11 cellular contexts compared by ENCODE assay signal in the genomic region with DNA sequence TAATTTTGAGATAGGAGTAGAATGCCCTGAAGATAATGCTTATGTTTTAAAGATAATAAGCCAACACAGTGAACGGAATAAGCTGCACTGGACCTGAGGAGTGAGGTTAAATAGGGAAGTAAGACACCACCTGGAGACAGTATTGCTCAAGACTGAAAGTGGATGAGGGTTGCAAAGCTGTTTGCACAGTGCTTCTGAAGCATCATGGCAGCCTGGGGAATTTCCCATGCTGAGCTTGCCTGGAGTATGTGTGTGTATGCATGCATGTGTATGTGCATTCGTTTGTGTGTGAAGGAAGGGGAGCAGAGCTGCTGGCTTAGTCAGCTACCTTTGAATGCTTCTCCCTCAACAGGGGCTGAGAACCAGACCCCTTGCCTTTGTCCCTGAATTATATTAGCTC. TPM values are rescaled to one million over a fixed set of nuclear protein-coding genes. Genes with fewer than 3 reads are reported as not detected.
DNase-seq lines count a peak whose midpoint lies in the region; ATAC-seq, FAIRE-seq and TF ChIP-seq lines count a peak whose summit lies in the region.
"Had no signal": no experiment of that assay in that cellular context is flagged by ENCODE, and none has a peak within 500 bp of the region (broad histone marks: within the 10 kb centered on the region; RNA-seq: fewer than 3 reads in every experiment).

No MANE protein-coding gene starts in this region.

- H3K36me3 Mint-ChIP-seq in activated T-cell treated with anti-CD3 and anti-CD28 coated beads, Interleukin-2, amount 50 U/mL, for 4 hours (ENCODE audit: insufficient read depth) = no peaks in the 10 kb centered on the region

- TF ChIP-seq CTCF in H1 (IDR thresholded peaks at IDR 0.05; ENCODE audit: control extremely low read depth in 1 of 3, insufficient read depth in 1 of 3, low read depth in 1 of 3, low read length in 3 of 3) = no peak

- H3K4me1 Mint-ChIP-seq in activated T-cell treated with anti-CD3 and anti-CD28 coated beads, Interleukin-2, amount 50 U/mL, for 4 hours (ENCODE audit: low read depth) = no peaks in the 10 kb centered on the region
- H3K4me1 Mint-ChIP-seq: central memory CD8-positive, alpha-beta T cell had no signal

- H2BK15ac ChIP-seq in H1 (ENCODE audit: low read length) = 0 out of 2 replicates have a peak overlapping the region, but pooled peaks have one; percentile 95

- POLR2A ChIA-PET in H1 (lab: Charles Lee; ENCODE audit: partially characterized antibody) (no interaction called here), HEK293T (lab: Yijun Ruan, JAX) (no interaction called here)

- CTCF ChIA-PET in H1 (lab: Charles Lee; ENCODE audit: partially characterized antibody) = interaction anchor here (0.7 to 2.4 kb wide), 7 partner anchors 8 to 652 kb away, joined by 3 to 10 read pairs (median 4); no protein-coding TSS in a partner anchor
- CTCF ChIA-PET in HEK293T (lab: Yijun Ruan, JAX) = no interaction called here

- H3K79me2 ChIP-seq in H1 (ENCODE audit: control insufficient read depth in 1 of 2, insufficient read depth in 2 of 2, low read length in 2 of 2) = no peaks in the 10 kb centered on the region

- TF ChIP-seq EP300 in H1 (IDR thresholded peaks at IDR 0.05; ENCODE audit: borderline replicate concordance in 1 of 2, low read depth in 2 of 2, low read length in 2 of 2) = no peak

- no peak overlapping the region for H4K8ac ChIP-seq in H1 (ENCODE audit: extremely low read depth, insufficient read depth, low read length)

- ATAC-seq in GM18505 (IDR thresholded peaks at IDR 0.05; ENCODE audit: unreplicated experiment) (peak; percentile 99), GM21367 (IDR thresholded peaks at IDR 0.05; ENCODE audit: unreplicated experiment) (peak; percentile 98), HG03135 (IDR thresholded peaks at IDR 0.05; ENCODE audit: unreplicated experiment) (peak; percentile 99)
- ATAC-seq in activated T-cell treated with anti-CD3 and anti-CD28 coated beads, Interleukin-2, amount 50 U/mL, for 4 hours = no peak

- no peak for TF ChIP-seq POLR2A in GM18505 (IDR thresholded peaks at IDR 0.05; ENCODE audit: borderline replicate concordance, extremely low read depth, insufficient read depth, insufficient read length)
- TF ChIP-seq POLR2A in H1 (IDR thresholded peaks at IDR 0.05; ENCODE audit: control extremely low read depth in 1 of 2, low read depth in 2 of 2, low read length in 2 of 2) = no peak

- no peaks in the 10 kb centered on the region for H3K9me3 ChIP-seq in H1 (ENCODE audit: insufficient read depth in 2 of 2, low read depth in 1 of 2, low read length in 1 of 2)
- H3K9me3 ChIP-seq: Peyer's patch had no signal

- no peak overlapping the region for H3K4me3 Mint-ChIP-seq in activated T-cell treated with anti-CD3 and anti-CD28 coated beads, Interleukin-2, amount 50 U/mL, for 4 hours
- H3K4me3 Mint-ChIP-seq: central memory CD8-positive, alpha-beta T cell had no signal

- no peak overlapping the region for H3K18ac ChIP-seq in H1 (ENCODE audit: extremely low read depth, low read length)

- no peaks in the 10 kb centered on the region for H3K4me1 ChIP-seq in H1 (replicated peaks in 1 of 4; ENCODE audit: control insufficient read depth in 3 of 4, insufficient read depth in 4 of 4, low read length in 3 of 4)
- H3K4me1 ChIP-seq: Peyer's patch had no signal

- H3K4me3 ChIP-seq in H1 (ENCODE audit: extremely low read depth in 1 of 4, insufficient read depth in 2 of 4, low read depth in 3 of 4, low read length in 4 of 4) = no peak overlapping the region
- H3K4me3 ChIP-seq: Peyer's patch had no signal

- H2AFZ ChIP-seq in H1 (ENCODE audit: low read length) = no peak overlapping the region

- H3K14ac ChIP-seq in H1 (ENCODE audit: insufficient read length) = no peak overlapping the region

- WGBS in H1 (ENCODE audit: extremely low coverage in 1 of 2, insufficient coverage in 1 of 2, insufficient read length in 1 of 2, insufficient replicate concordance in 2 of 2, low coverage in 1 of 2, low lambda C conversion rate in 2 of 2, missing lambda C conversion rate in 1 of 2), 2 experiments = 84% methylated on average over 2 of the region's 2 CpGs; no CpG with 5 or more reads in 1 of the 2 experiments

- H4K91ac ChIP-seq in H1 (replicated peaks; ENCODE audit: insufficient read length, low read length) = peak overlapping the region; percentile 11

- no peaks in the 10 kb centered on the region for H3K36me3 ChIP-seq in H1 (ENCODE audit: control insufficient read depth in 2 of 4, insufficient read depth in 4 of 4, low read length in 3 of 4)
- H3K36me3 ChIP-seq: Peyer's patch had no signal

- no peak overlapping the region for H3K27ac ChIP-seq in H1 (ENCODE audit: low read depth, low read length)
- H3K27ac ChIP-seq: Peyer's patch had no signal

- no peak for FAIRE-seq in H1 (lab: Jason Lieb, UNC)

- no peaks in the 10 kb centered on the region for H3K23me2 ChIP-seq in H1 (ENCODE audit: low read depth, low read length)

- H3K4me2 ChIP-seq in H1 (ENCODE audit: insufficient read depth in 1 of 2, low read depth in 2 of 2, low read length in 2 of 2) = no peak overlapping the region

- no peaks in the 10 kb centered on the region for H4K20me1 ChIP-seq in H1 (replicated peaks in 1 of 2; ENCODE audit: control insufficient read depth in 1 of 2, insufficient read depth in 2 of 2, low read length in 2 of 2)

- H2BK5ac ChIP-seq in H1 (ENCODE audit: low read depth, low read length) = no peak overlapping the region

- no peak overlapping the region for H4K5ac ChIP-seq in H1 (ENCODE audit: insufficient read length, low read depth, low read length)

- no peak for DNase-seq in H1 (ENCODE audit: low read depth in 1 of 2, low spot score in 2 of 2)
- no peak for DNase-seq in GDM1 (lab: John Stamatoyannopoulos, UW)
- DNase-seq in H4 (ENCODE audit: low spot score) = no peak
- DNase-seq in activated T-cell treated with anti-CD3 and anti-CD28 coated beads, Interleukin-2, amount 50 U/mL, for 4 hours = no peak
- DNase-seq in HEK293T (ENCODE audit: extremely low spot score) = no peak
- DNase-seq: Peyer's patch had no signal

- H3K23ac ChIP-seq in H1 (ENCODE audit: insufficient read length) = no peak overlapping the region

- H3K27me3 Mint-ChIP-seq in activated T-cell treated with anti-CD3 and anti-CD28 coated beads, Interleukin-2, amount 50 U/mL, for 4 hours (ENCODE audit: low read depth) = peaks cover 2% of the 10 kb centered on the region
- H3K27me3 Mint-ChIP-seq: central memory CD8-positive, alpha-beta T cell; progenitor cell of endocrine pancreas had no signal

- no peak overlapping the region for H3K4ac ChIP-seq in H1 (replicated peaks; ENCODE audit: insufficient read length, low read depth, low read length)

- no peak overlapping the region for H2BK20ac ChIP-seq in H1 (ENCODE audit: low read length)

- TF ChIP-seq RAD21 in H1 (IDR thresholded peaks at IDR 0.05 in 1 of 2, conservative IDR thresholded peaks at IDR 0.05 in 1 of 2; ENCODE audit: low read depth in 2 of 2, low read length in 2 of 2) = no peak

- 0 out of 2 replicates have a peak overlapping the region, but pooled peaks have one; percentile 39 for H2BK12ac ChIP-seq in H1 (ENCODE audit: low read depth, low read length)

- no peak overlapping the region for H3K56ac ChIP-seq in H1 (replicated peaks; ENCODE audit: insufficient read length, low read depth, low read length)

- H3K9me3 Mint-ChIP-seq in activated T-cell treated with anti-CD3 and anti-CD28 coated beads, Interleukin-2, amount 50 U/mL, for 4 hours = no peaks in the 10 kb centered on the region
- H3K9me3 Mint-ChIP-seq: central memory CD8-positive, alpha-beta T cell had no signal

- no peak overlapping the region for H3K9ac ChIP-seq in H1 (replicated peaks in 1 of 4; ENCODE audit: extremely low read depth in 1 of 4, low read depth in 3 of 4, low read length in 3 of 4)

- no peak overlapping the region for H2BK120ac ChIP-seq in H1 (replicated peaks; ENCODE audit: low read depth, low read length)

- 0 out of 2 replicates have a peak overlapping the region, but pooled peaks have one; percentile 90 for H2AK5ac ChIP-seq in H1 (ENCODE audit: low read depth, low read length)

- H3K79me1 ChIP-seq in H1 (ENCODE audit: low read depth, low read length) = no peaks in the 10 kb centered on the region

- H3K27me3 ChIP-seq in H1 (replicated peaks in 1 of 4; ENCODE audit: control insufficient read depth in 3 of 4, extremely low read depth in 1 of 4, insufficient read depth in 3 of 4, low read length in 3 of 4) = no peaks in the 10 kb centered on the region
- H3K27me3 ChIP-seq: Peyer's patch had no signal

TF ChIP-seq in HEK293T, 16 proteins besides CTCF, POLR2A, EP300 and RAD21:
- TF ChIP-seq SUZ12 (IDR thresholded peaks at IDR 0.05) = no peak
- no peak for TF ChIP-seq TARDBP (IDR thresholded peaks at IDR 0.05)
- no peak for TF ChIP-seq FOXA1 (IDR thresholded peaks at IDR 0.05)
- TF ChIP-seq ZNF384 (IDR thresholded peaks at IDR 0.05) = no peak
- no peak for TF ChIP-seq SP1 (IDR thresholded peaks at IDR 0.05)
- no peak for TF ChIP-seq ARNT (IDR thresholded peaks at IDR 0.05)

RNA-seq across cellular contexts. Expression of a gene that starts 35.8 kb away (rescaled TPM):
- total RNA-seq in H1 (2021; fragmentation: NEBNext Ultra II Directional; extraction: Animal tissue kit (Norgen Biotek cat#: 25700)) = 1.6 and 3.4 TPM in 2 replicates
- polyA plus RNA-seq in H1 (2011; rRNA removed) = 0.58 and 1.1 TPM in 2 replicates
- 0.49 TPM for polyA plus RNA-seq in H1 (2011; cell fraction: cytosol; rRNA removed)
- polyA plus RNA-seq in H1 (2011; cell fraction: nucleus; rRNA removed) = 2.5 TPM
- polyA plus RNA-seq in H1 (2012, experiment 1 of 2) = 0.73 to 2.2 TPM (median 0.84 TPM) in 4 replicates
- polyA plus RNA-seq in H1 (2012, experiment 2 of 2) = 0.09 TPM
- polyA plus RNA-seq in H1 (2013, experiment 1 of 2) = 5.3 TPM
- 5.5 TPM for polyA plus RNA-seq in H1 (2013, experiment 2 of 2)
- 0.79 and 1.1 TPM in 2 replicates for polyA minus RNA-seq in H1 (2011; rRNA and poly(A)+ RNA removed)
- polyA minus RNA-seq in H1 (2011; cell fraction: cytosol; rRNA and poly(A)+ RNA removed) = 0.37 TPM
- polyA minus RNA-seq in H1 (2011; cell fraction: nucleus; rRNA and poly(A)+ RNA removed) = 0.20 TPM
- 8.1 and 9.6 TPM in 2 replicates for total RNA-seq in H4 (2014; rRNA removed; shearing (Covaris generic))
- total RNA-seq in activated T-cell treated with anti-CD3 and anti-CD28 coated beads, Interleukin-2, amount 50 U/mL, for 4 hours = under 1 TPM in 2 of 3 donors, not detected in 1; 0.05 to 0.28 TPM

Comparison
In these comparisons a context has a peak if more than half of its experiments do, and no peak if none do; other contexts are left out.
1. ATAC-seq: peak in GM18505 (single experiment), GM21367 (single experiment) and HG03135 (single experiment); none in activated T-cell treated with anti-CD3 and anti-CD28 coated beads, Interleukin-2, amount 50 U/mL, for 4 hours (0 of 2).